Comparison of ENCODE assay signal across 1 cellular context in the genomic region with DNA sequence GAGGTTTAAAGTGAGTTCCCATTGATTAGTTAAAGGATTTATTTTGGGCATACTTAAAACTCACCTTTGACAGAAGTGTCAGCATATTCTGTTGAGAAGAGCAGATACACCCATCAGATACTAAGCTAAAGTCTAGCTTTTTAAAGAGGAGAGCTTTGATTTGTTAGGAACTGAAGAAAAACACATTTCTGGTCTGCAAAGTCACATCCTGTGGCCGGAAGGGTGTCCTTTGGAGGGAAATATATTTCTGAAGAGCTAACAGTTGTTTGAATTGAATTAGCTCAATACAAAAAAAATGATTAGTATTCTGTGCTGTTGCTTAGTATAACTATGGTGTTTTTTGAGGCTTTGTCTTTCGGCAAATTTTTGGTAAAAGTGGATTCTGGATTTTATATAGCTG.
TF ChIP-seq lines count a peak whose summit lies in the region.

No MANE protein-coding gene starts in this region.

TF ChIP-seq in GM23338, 12 proteins besides CTCF, POLR2A, EP300 and RAD21 (continued from another document):
- TF ChIP-seq ZNF462 (CRISPR knock-in tag; IDR thresholded peaks at IDR 0.05) (no peak), ZNF114 (CRISPR knock-in tag; IDR thresholded peaks at IDR 0.05) (no peak), NANOG (IDR thresholded peaks at IDR 0.05; ENCODE audit: borderline replicate concordance) (no peak), POLR2AphosphoS5 (IDR thresholded peaks at IDR 0.05; ENCODE audit: low read depth) (no peak), STAT1 (IDR thresholded peaks at IDR 0.05; ENCODE audit: unreplicated experiment) (no peak), ZNF331 (CRISPR knock-in tag; IDR thresholded peaks at IDR 0.05; ENCODE audit: low read depth) (no peak), EZH2 (IDR thresholded peaks at IDR 0.05; ENCODE audit: low read depth, unreplicated experiment) (no peak)
